8 cellular contexts compared by ENCODE assay signal in the genomic region with DNA sequence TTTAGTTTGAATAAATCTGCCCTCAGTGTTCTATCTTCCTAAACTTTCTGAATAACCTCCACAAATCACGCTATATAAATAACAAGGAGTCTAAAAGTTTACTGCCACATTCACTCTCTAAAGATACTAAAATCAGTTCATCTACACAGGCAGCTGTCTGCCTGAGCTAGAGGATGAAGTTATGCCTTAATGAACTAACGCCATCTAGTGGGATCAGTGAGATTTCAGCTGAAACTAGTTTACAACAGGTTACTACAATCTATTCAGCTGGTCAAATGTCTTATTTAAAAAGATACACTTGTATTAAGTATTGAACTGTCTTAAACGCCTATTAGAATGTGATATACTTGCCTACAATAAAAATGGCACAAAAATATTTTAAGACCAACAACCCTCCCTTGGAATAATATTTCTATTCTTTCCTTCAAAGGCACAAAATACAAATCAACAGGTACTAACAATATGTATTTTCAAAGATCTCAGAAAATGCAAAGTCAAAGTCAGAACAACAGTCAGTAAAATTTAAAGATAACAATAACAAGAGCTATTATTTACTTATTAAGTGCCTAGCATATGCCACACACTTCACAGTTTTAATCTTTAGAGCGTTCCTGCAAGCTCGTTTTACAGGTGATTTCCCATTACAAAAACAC.
A peak's percentile ranks its signal among the peaks of the same experiment; 100 is the strongest.
DNase-seq lines count a peak whose midpoint lies in the region; ATAC-seq and TF ChIP-seq lines count a peak whose summit lies in the region.

No MANE protein-coding gene starts in this region.

- no peaks in the 10 kb centered on the region for H3K9me3 Mint-ChIP-seq in natural killer cell treated with Interleukin-12 subunit alpha and Interleukin-12 subunit beta and Interleukin-15 and Interleukin-18, amount 100 ng/mL, for 72 hours

- TF ChIP-seq POLR2A in GM18505 (IDR thresholded peaks at IDR 0.05; ENCODE audit: borderline replicate concordance, extremely low read depth, insufficient read depth, insufficient read length) = no peak

- H3K4me1 Mint-ChIP-seq in natural killer cell treated with Interleukin-12 subunit alpha and Interleukin-12 subunit beta and Interleukin-15 and Interleukin-18, amount 100 ng/mL, for 72 hours (ENCODE audit: low read depth in 2 of 2) = peaks cover 7 to 9% of the 10 kb centered on the region in 2 donors

- H3K27me3 Mint-ChIP-seq in natural killer cell treated with Interleukin-12 subunit alpha and Interleukin-12 subunit beta and Interleukin-15 and Interleukin-18, amount 100 ng/mL, for 72 hours = no peaks in the 10 kb centered on the region

- peak; percentile 60 for TF ChIP-seq CTCF in GM20000 (IDR thresholded peaks at IDR 0.05; ENCODE audit: extremely low read depth, missing control alignments)

- no peak overlapping the region for H3K4me3 Mint-ChIP-seq in natural killer cell treated with Interleukin-12 subunit alpha and Interleukin-12 subunit beta and Interleukin-15 and Interleukin-18, amount 100 ng/mL, for 72 hours

- DNase-seq in COLO829 (ENCODE audit: low spot score) = peak; percentile 63
- DNase-seq in GM20000 (ENCODE audit: low spot score) = peak; percentile 60
- peak; percentile 71 for DNase-seq in NCI-H1694 treated with DMSO at 0.1 percent for 48 hours (lab: John Stamatoyannopoulos, UW)
- peak; percentile 77 for DNase-seq in SW480 (ENCODE audit: low spot score)
- peak; percentile 65 for DNase-seq in fibroblast of gingiva (ENCODE audit: low read depth)
- peak; percentile 63 for DNase-seq in natural killer cell treated with Interleukin-12 subunit alpha and Interleukin-12 subunit beta and Interleukin-15 and Interleukin-18, amount 100 ng/mL, for 72 hours (ENCODE audit: low spot score)

- no peaks in the 10 kb centered on the region for H3K36me3 Mint-ChIP-seq in natural killer cell treated with Interleukin-12 subunit alpha and Interleukin-12 subunit beta and Interleukin-15 and Interleukin-18, amount 100 ng/mL, for 72 hours

- peak; percentile 51 to 67 for ATAC-seq in natural killer cell treated with Interleukin-12 subunit alpha and Interleukin-12 subunit beta and Interleukin-15 and Interleukin-18, amount 100 ng/mL, for 72 hours
- ATAC-seq in HG02759 (IDR thresholded peaks at IDR 0.05; ENCODE audit: unreplicated experiment) (no peak), GM18505 (IDR thresholded peaks at IDR 0.05; ENCODE audit: unreplicated experiment) (no peak)

- H3K27ac Mint-ChIP-seq in natural killer cell treated with Interleukin-12 subunit alpha and Interleukin-12 subunit beta and Interleukin-15 and Interleukin-18, amount 100 ng/mL, for 72 hours = no peak overlapping the region

Comparison
In these comparisons a context has a peak if more than half of its experiments do, and no peak if none do; other contexts are left out.
1. ATAC-seq: peak in natural killer cell treated with Interleukin-12 subunit alpha and Interleukin-12 subunit beta and Interleukin-15 and Interleukin-18, amount 100 ng/mL, for 72 hours (2 of 2); none in HG02759 (single experiment) and GM18505 (single experiment).
2. Peak in every context shown above with its lines, with median percentiles within 50 percentile points of each other: DNase-seq.